1 cellular context compared by ENCODE assay signal in genomic region chr2:110674620-110675555, GRCh38.
TF ChIP-seq lines count a peak whose summit lies in the region.

No MANE protein-coding gene starts in this region.

TF ChIP-seq in H1, 55 proteins besides CTCF, POLR2A, EP300 and RAD21 (continued from another document):
- TF ChIP-seq, protein P1, sequence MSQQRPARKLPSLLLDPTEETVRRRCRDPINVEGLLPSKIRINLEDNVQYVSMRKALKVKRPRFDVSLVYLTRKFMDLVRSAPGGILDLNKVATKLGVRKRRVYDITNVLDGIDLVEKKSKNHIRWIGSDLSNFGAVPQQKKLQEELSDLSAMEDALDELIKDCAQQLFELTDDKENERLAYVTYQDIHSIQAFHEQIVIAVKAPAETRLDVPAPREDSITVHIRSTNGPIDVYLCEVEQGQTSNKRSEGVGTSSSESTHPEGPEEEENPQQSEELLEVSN (IDR thresholded peaks at IDR 0.05), result 0 out of 2 replicates have a peak, but pooled peaks have one; percentile 30
